In the genomic region with DNA sequence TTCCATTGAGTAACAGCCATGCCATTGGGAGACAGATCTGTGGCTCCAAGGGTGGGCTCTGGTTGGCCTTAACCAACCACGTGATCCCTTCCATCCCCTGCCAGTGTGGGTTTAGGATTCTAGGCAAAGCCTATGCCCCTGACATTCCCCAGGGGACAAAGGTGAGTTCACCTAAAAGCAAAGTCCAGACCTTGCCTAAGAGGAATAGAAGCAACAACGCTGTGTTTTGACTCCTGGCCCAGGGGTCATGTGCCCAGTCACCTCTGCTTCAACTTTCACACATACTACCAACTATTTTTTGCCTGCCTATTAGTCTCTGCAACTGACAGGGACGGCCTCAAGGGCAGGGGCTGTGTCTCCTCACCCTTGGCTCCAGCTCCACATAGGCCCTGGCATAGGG, we compare ENCODE assay signal across 32 cellular contexts. TPM values are rescaled to one million over a fixed set of nuclear protein-coding genes. Genes with fewer than 3 reads are reported as not detected.
"Had no signal": no experiment of that assay in that cellular context is flagged by ENCODE, and none has a peak within 500 bp of the region (broad histone marks: within the 10 kb centered on the region; RNA-seq: fewer than 3 reads in every experiment).

No MANE protein-coding gene starts in this region.

- H3K9me3 Mint-ChIP-seq: activated B cell treated with CpG ODN at 0.5 μM for 24 hours; activated CD4-positive, alpha-beta memory T cell treated with anti-CD3 and anti-CD28 coated beads for 36 hours; activated naive CD4-positive, alpha-beta T cell treated with anti-CD3 and anti-CD28 coated beads for 36 hours; activated naive CD4-positive, alpha-beta T cell treated with anti-CD3 and anti-CD28 coated beads, Interleukin-2, amount 50 U/mL, for 72 hours; activated T-cell treated with anti-CD3 and anti-CD28 coated beads, Interleukin-2, amount 50 U/mL, for 4 hours; activated T-helper 1 cell treated with anti-CD3 and anti-CD28 coated beads, Interleukin-12 subunit alpha, Interleukin-12 subunit beta, Interleukin-2, Interleukin-4 antibody, amounts not matched to agents 30 ng/mL and 10 ng/mL and 1 ng/mL, durations not matched to agents 14 hours and 24 hours and 36 hours had no signal

- H3K4me3 Mint-ChIP-seq: activated B cell treated with CpG ODN at 0.5 μM for 24 hours; activated CD4-positive, alpha-beta memory T cell treated with anti-CD3 and anti-CD28 coated beads for 36 hours; activated naive CD4-positive, alpha-beta T cell treated with anti-CD3 and anti-CD28 coated beads for 36 hours; activated T-cell treated with anti-CD3 and anti-CD28 coated beads, Interleukin-2, amount 50 U/mL, for 4 hours; activated T-helper 1 cell treated with anti-CD3 and anti-CD28 coated beads, Interleukin-12 subunit alpha, Interleukin-12 subunit beta, Interleukin-2, Interleukin-4 antibody, amounts not matched to agents 30 ng/mL and 10 ng/mL and 1 ng/mL, durations not matched to agents 14 hours and 24 hours and 36 hours had no signal

- H3K27ac Mint-ChIP-seq: activated B cell treated with CpG ODN at 0.5 μM for 24 hours; activated CD4-positive, alpha-beta memory T cell treated with anti-CD3 and anti-CD28 coated beads for 36 hours; activated naive CD4-positive, alpha-beta T cell treated with anti-CD3 and anti-CD28 coated beads for 36 hours; activated T-helper 1 cell treated with anti-CD3 and anti-CD28 coated beads, Interleukin-12 subunit alpha, Interleukin-12 subunit beta, Interleukin-2, Interleukin-4 antibody, amounts not matched to agents 30 ng/mL and 10 ng/mL and 1 ng/mL, durations not matched to agents 14 hours and 24 hours and 36 hours had no signal

- ATAC-seq: activated naive CD4-positive, alpha-beta T cell treated with anti-CD3 and anti-CD28 coated beads, Interleukin-2, amount 50 U/mL, for 72 hours; activated T-cell treated with anti-CD3 and anti-CD28 coated beads, Interleukin-2, amount 50 U/mL, for 4 hours; body of pancreas; PC-3 had no signal

- H3K36me3 Mint-ChIP-seq: activated CD4-positive, alpha-beta memory T cell treated with anti-CD3 and anti-CD28 coated beads for 36 hours; activated naive CD4-positive, alpha-beta T cell treated with anti-CD3 and anti-CD28 coated beads, Interleukin-2, amount 50 U/mL, for 72 hours had no signal

- H3K4me3 ChIP-seq: adrenal gland, body of pancreas, MG63, Peyer's patch had no signal

- H3K4me1 Mint-ChIP-seq: activated B cell treated with CpG ODN at 0.5 μM for 24 hours had no signal

- H3K27me3 Mint-ChIP-seq: activated CD4-positive, alpha-beta memory T cell treated with anti-CD3 and anti-CD28 coated beads for 36 hours had no signal

- H3K9me3 ChIP-seq: adrenal gland, body of pancreas, MG63, Peyer's patch had no signal

- H3K27ac ChIP-seq: adrenal gland, body of pancreas, Peyer's patch had no signal

- DNase-seq: activated B cell treated with CpG ODN at 0.5 μM for 24 hours; activated CD4-positive, alpha-beta memory T cell treated with anti-CD3 and anti-CD28 coated beads for 36 hours; activated CD4-positive, alpha-beta T cell treated with anti-CD3 and anti-CD28 coated beads for 4 hours; activated CD4-positive, alpha-beta T cell treated with anti-CD3 and anti-CD28 coated beads, Interleukin-2, amount 50 U/mL, for 1 hour; activated CD4-positive, CD25-positive, alpha-beta regulatory T cell treated with anti-CD3 and anti-CD28 coated beads, Interleukin-2, amount 50 U/mL, for 72 hours; activated CD8-positive, alpha-beta memory T cell treated with anti-CD3 and anti-CD28 coated beads, Interleukin-2, amount 50 U/mL, for 4 hours; activated gamma-delta T cell treated with Interleukin-2 at 50 U/mL for 16 hours; activated naive CD4-positive, alpha-beta T cell treated with anti-CD3 and anti-CD28 coated beads for 36 hours; activated T-cell treated with anti-CD3 and anti-CD28 coated beads for 4 hours; activated T-cell treated with anti-CD3 and anti-CD28 coated beads, Interleukin-2, amount 50 U/mL, for 4 hours; adrenal gland; body of pancreas; Kasumi-1; KG1; MG63; NCI-H1048; NCI-H1105 treated with DMSO at 0.1 percent for 48 hours; NCI-H1436; NCI-H1694; NCI-H2029; NCI-H345; NCI-H524 treated with DMSO at 0.1 percent for 48 hours; PC-3; Peyer's patch; RPMI8226; SW 1271; T-helper 1 cell; T-helper 9 cell had no signal

- H3K27me3 ChIP-seq: adrenal gland, body of pancreas, MG63, Peyer's patch had no signal

- H3K36me3 ChIP-seq: adrenal gland, Peyer's patch had no signal

RNA-seq across cellular contexts. Expression of a gene that starts 42.0 kb away (rescaled TPM):
- total RNA-seq: activated B cell treated with CpG ODN at 0.5 μM for 24 hours; activated CD4-positive, alpha-beta memory T cell treated with anti-CD3 and anti-CD28 coated beads for 36 hours; activated naive CD4-positive, alpha-beta T cell treated with anti-CD3 and anti-CD28 coated beads for 36 hours; activated naive CD4-positive, alpha-beta T cell treated with anti-CD3 and anti-CD28 coated beads, Interleukin-2, amount 50 U/mL, for 72 hours; activated T-cell treated with anti-CD3 and anti-CD28 coated beads, Interleukin-2, amount 50 U/mL, for 4 hours; activated T-helper 1 cell treated with anti-CD3 and anti-CD28 coated beads, Interleukin-12 subunit alpha, Interleukin-12 subunit beta, Interleukin-2, Interleukin-4 antibody, amounts not matched to agents 30 ng/mL and 10 ng/mL and 1 ng/mL, durations not matched to agents 14 hours and 24 hours and 36 hours; astrocyte; NCI-H460; PC-3 had no signal

RNA-seq across cellular contexts. Expression of a gene that starts 47.4 kb away (rescaled TPM):
- total RNA-seq: activated B cell treated with CpG ODN at 0.5 μM for 24 hours; activated CD4-positive, alpha-beta memory T cell treated with anti-CD3 and anti-CD28 coated beads for 36 hours; activated naive CD4-positive, alpha-beta T cell treated with anti-CD3 and anti-CD28 coated beads for 36 hours; activated naive CD4-positive, alpha-beta T cell treated with anti-CD3 and anti-CD28 coated beads, Interleukin-2, amount 50 U/mL, for 72 hours; activated T-cell treated with anti-CD3 and anti-CD28 coated beads, Interleukin-2, amount 50 U/mL, for 4 hours; activated T-helper 1 cell treated with anti-CD3 and anti-CD28 coated beads, Interleukin-12 subunit alpha, Interleukin-12 subunit beta, Interleukin-2, Interleukin-4 antibody, amounts not matched to agents 30 ng/mL and 10 ng/mL and 1 ng/mL, durations not matched to agents 14 hours and 24 hours and 36 hours; astrocyte had no signal
